Comparison of ENCODE assay signal across 20 cellular contexts in the genomic region with DNA sequence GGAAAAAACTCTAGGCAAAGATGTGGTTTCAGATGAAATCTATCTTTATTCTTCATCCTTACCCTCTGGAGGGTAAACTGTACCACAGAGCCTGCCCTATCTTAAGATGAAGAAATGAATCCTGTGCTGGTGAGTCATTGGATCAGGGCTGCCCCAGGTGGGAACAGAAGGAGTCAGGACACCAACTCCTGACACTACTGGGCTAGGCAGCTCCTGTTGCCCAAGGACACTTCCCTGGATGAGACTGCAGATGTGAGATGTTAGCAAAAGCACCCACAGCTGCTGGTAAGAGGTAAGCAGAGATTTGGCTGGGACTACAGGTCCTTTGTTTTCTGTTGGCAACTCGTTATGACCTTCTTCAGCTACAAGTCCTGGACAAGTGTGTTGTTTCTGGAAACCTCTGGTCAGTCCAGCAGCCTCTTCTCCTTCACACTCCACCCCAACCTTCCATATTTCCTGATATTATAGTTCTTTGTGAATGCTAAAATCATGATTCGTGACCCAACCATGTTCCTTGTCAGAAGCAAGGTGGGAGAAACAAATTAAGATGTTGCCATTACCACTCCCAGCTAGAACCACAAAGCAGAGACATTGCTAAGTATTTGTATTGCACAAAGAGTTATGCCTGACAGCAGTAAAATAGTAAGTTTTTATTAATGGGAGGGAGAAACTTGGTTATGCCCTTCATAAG.
DNase-seq lines count a peak whose midpoint lies in the region; TF ChIP-seq lines count a peak whose summit lies in the region.
"Had no signal": no experiment of that assay in that cellular context is flagged by ENCODE, and none has a peak within 500 bp of the region (broad histone marks: within the 10 kb centered on the region; RNA-seq: fewer than 3 reads in every experiment).

No MANE protein-coding gene starts in this region.

- no peaks in the 10 kb centered on the region for H3K79me2 ChIP-seq in OCI-LY3 (ENCODE audit: low read length)
- no peaks in the 10 kb centered on the region for H3K79me2 ChIP-seq in hepatocyte

- TF ChIP-seq CTCF in MCF 10A (IDR thresholded peaks at IDR 0.05; ENCODE audit: unreplicated experiment) (no peak), breast epithelium (IDR thresholded peaks at IDR 0.05) (no peak), OCI-LY3 (IDR thresholded peaks at IDR 0.05; ENCODE audit: low read depth, low read length) (no peak), hepatocyte (IDR thresholded peaks at IDR 0.05; ENCODE audit: poor library complexity) (no peak), type B pancreatic cell (conservative IDR thresholded peaks at IDR 0.05) (no peak)

- H3K27ac ChIP-seq in breast epithelium (no peak overlapping the region), OCI-LY3 (ENCODE audit: low read length) (peak overlapping the region; percentile 87), hepatocyte (peak overlapping the region; percentile 28)
- H3K27ac ChIP-seq: ovary, right atrium auricular region, testis had no signal

- no peak for TF ChIP-seq POLR2A in breast epithelium (IDR thresholded peaks at IDR 0.05)

- intact Hi-C loops in MCF 10A (cut with micrococcal nuclease): no loop called here
- intact Hi-C loops in breast epithelium (cut with DNase I; ENCODE audit: low total_unique reads): no loop called here

- peak overlapping the region; percentile 68 for H3K27ac Mint-ChIP-seq in MCF 10A (ENCODE audit: low read depth, unreplicated experiment)
- H3K27ac Mint-ChIP-seq in type B pancreatic cell: peak overlapping the region; percentile 71
- H3K27ac Mint-ChIP-seq: CD4-positive, alpha-beta T cell; H9 had no signal

- H3K27me3 Mint-ChIP-seq in MCF 10A (ENCODE audit: insufficient read depth, unreplicated experiment): no peaks in the 10 kb centered on the region
- H3K27me3 Mint-ChIP-seq in type B pancreatic cell: no peaks in the 10 kb centered on the region
- H3K27me3 Mint-ChIP-seq: CD4-positive, alpha-beta T cell; naive thymus-derived CD4-positive, alpha-beta T cell had no signal

- no peak overlapping the region for H2AFZ ChIP-seq in OCI-LY3 (ENCODE audit: low read depth, low read length)
- H2AFZ ChIP-seq in hepatocyte: no peak overlapping the region

- DNase-seq in MCF 10A (ENCODE audit: unreplicated experiment): no peak
- no peak for DNase-seq in breast epithelium (ENCODE audit: low spot score in 2 of 2)
- DNase-seq in hepatocyte (ENCODE audit: low spot score): no peak
- DNase-seq in type B pancreatic cell (ENCODE audit: extremely low spot score, unreplicated experiment): no peak
- DNase-seq in activated gamma-delta T cell (lab: John Stamatoyannopoulos, UW): no peak
- DNase-seq in NCI-H2081 (lab: John Stamatoyannopoulos, UW): no peak
- no peak for DNase-seq in G401 (ENCODE audit: low spot score)
- DNase-seq: CD4-positive, alpha-beta T cell; dermis blood vessel endothelial cell; H9; hypothalamus; Karpas-422; naive thymus-derived CD4-positive, alpha-beta T cell; NCI-H1105; NCI-H2171 treated with DMSO at 0.1 percent for 48 hours; ovary; stimulated activated CD4-positive, alpha-beta T cell treated with anti-CD3 and anti-CD28 coated beads, Interleukin-15, amount 100 ng/mL, for 24 hours; testis had no signal

- no peaks in the 10 kb centered on the region for H3K9me2 ChIP-seq in hepatocyte (replicated peaks; ENCODE audit: insufficient read depth)

- CTCF ChIA-PET in MCF 10A (lab: Yijun Ruan, JAX): no interaction called here

- H4K20me1 ChIP-seq in OCI-LY3 (ENCODE audit: insufficient read depth, low read length) (no peaks in the 10 kb centered on the region), hepatocyte (ENCODE audit: insufficient read depth, poor library complexity, severe bottlenecking) (no peaks in the 10 kb centered on the region)

- no peaks in the 10 kb centered on the region for H3K27me3 ChIP-seq in breast epithelium
- peaks cover 16% of the 10 kb centered on the region for H3K27me3 ChIP-seq in OCI-LY3 (ENCODE audit: low read depth, low read length)
- no peaks in the 10 kb centered on the region for H3K27me3 ChIP-seq in hepatocyte
- H3K27me3 ChIP-seq: ovary, right atrium auricular region, testis had no signal

- H3K36me3 Mint-ChIP-seq in MCF 10A (ENCODE audit: insufficient read depth, unreplicated experiment) (no peaks in the 10 kb centered on the region), type B pancreatic cell (no peaks in the 10 kb centered on the region)

- in situ Hi-C loops in G401 (cut with HindIII; ENCODE audit: low sequenced_read_pairs): no loop called here

- no peaks in the 10 kb centered on the region for H3K36me3 ChIP-seq in breast epithelium
- H3K36me3 ChIP-seq in OCI-LY3 (replicated peaks; ENCODE audit: low read depth, low read length): peaks cover 4% of the 10 kb centered on the region
- H3K36me3 ChIP-seq in hepatocyte (replicated peaks; ENCODE audit: insufficient read depth, low read depth): no peaks in the 10 kb centered on the region
- H3K36me3 ChIP-seq: ovary, right atrium auricular region had no signal

- POLR2A ChIA-PET in MCF 10A (lab: Yijun Ruan, JAX): interaction anchor here (0.7 to 2.0 kb wide), 11 partner anchors 9 to 215 kb away, joined by 3 to 12 read pairs (median 4); no protein-coding TSS in a partner anchor

- no TSS peak for BruUV-seq in MCF 10A (replicated peaks; lab: Mats Ljungman, UMichigan)

- peak overlapping the region; percentile 48; the same call in 1 of the 2 replicates for H3K9ac ChIP-seq in OCI-LY3 (ENCODE audit: low read length)

- H3K4me3 Mint-ChIP-seq in MCF 10A (ENCODE audit: unreplicated experiment) (no peak overlapping the region), type B pancreatic cell (no peak overlapping the region)
- H3K4me3 Mint-ChIP-seq: CD4-positive, alpha-beta T cell; H9; naive thymus-derived CD4-positive, alpha-beta T cell had no signal

- H3K4me1 Mint-ChIP-seq in MCF 10A (ENCODE audit: insufficient read depth, unreplicated experiment): peaks cover 33% of the 10 kb centered on the region
- H3K4me1 Mint-ChIP-seq in type B pancreatic cell (ENCODE audit: unreplicated experiment): peaks cover 1% of the 10 kb centered on the region

- H3K4me2 ChIP-seq in OCI-LY3 (ENCODE audit: low read length) (peak overlapping the region; percentile 84), hepatocyte (no peak overlapping the region)

- H3K4me1 ChIP-seq in breast epithelium (no peaks in the 10 kb centered on the region), OCI-LY3 (ENCODE audit: low read length) (peaks cover 60% of the 10 kb centered on the region), hepatocyte (ENCODE audit: insufficient read depth) (peaks cover 4% of the 10 kb centered on the region)

- WGBS in hepatocyte (ENCODE audit: low lambda C conversion rate, missing lambda C conversion rate): 86% methylated on average over 2 of the region's 2 CpGs

- H3K9me3 ChIP-seq in breast epithelium (no peaks in the 10 kb centered on the region), OCI-LY3 (ENCODE audit: insufficient read depth, low read length) (no peaks in the 10 kb centered on the region), hepatocyte (ENCODE audit: low read depth) (no peaks in the 10 kb centered on the region)
- H3K9me3 ChIP-seq: ovary, right atrium auricular region, testis had no signal

- no peak overlapping the region for H3K4me3 ChIP-seq in breast epithelium
- H3K4me3 ChIP-seq in OCI-LY3 (ENCODE audit: low read length): peak overlapping the region; percentile 1; the same call in 1 of the 2 replicates
- H3K4me3 ChIP-seq in hepatocyte: no peak overlapping the region
- H3K4me3 ChIP-seq: ovary, right atrium auricular region, testis had no signal

- peaks cover 6% of the 10 kb centered on the region for H3K9me3 Mint-ChIP-seq in MCF 10A (ENCODE audit: unreplicated experiment)
- H3K9me3 Mint-ChIP-seq in type B pancreatic cell: no peaks in the 10 kb centered on the region
- H3K9me3 Mint-ChIP-seq: H9 had no signal

Comparison
In these comparisons a context has a peak if more than half of its experiments do, and no peak if none do; other contexts are left out.
1. H3K27ac ChIP-seq: peak in OCI-LY3 (single experiment) and hepatocyte (single experiment); none in breast epithelium (0 of 2).